Comparison of ENCODE assay signal across 2 cellular contexts in genomic region chr2:150491943-150492342, GRCh38.
TF ChIP-seq lines count a peak whose summit lies in the region.

No MANE protein-coding gene starts in this region.

TF ChIP-seq in liver, 16 proteins besides CTCF, POLR2A, EP300 and RAD21 (continued from another document):
- TF ChIP-seq HNF4G (IDR thresholded peaks at IDR 0.05): no peak
- peak; percentile 59 for TF ChIP-seq FOXA1 (IDR thresholded peaks at IDR 0.05)
- peak; percentile 14 to 38 for TF ChIP-seq HNF4A (conservative IDR thresholded peaks at IDR 0.05)
- peak; percentile 76 for TF ChIP-seq FOXA2 (IDR thresholded peaks at IDR 0.05)
- no peak for TF ChIP-seq EGR1 (IDR thresholded peaks at IDR 0.05; ENCODE audit: low read depth in 2 of 2)
- TF ChIP-seq, protein P1, sequence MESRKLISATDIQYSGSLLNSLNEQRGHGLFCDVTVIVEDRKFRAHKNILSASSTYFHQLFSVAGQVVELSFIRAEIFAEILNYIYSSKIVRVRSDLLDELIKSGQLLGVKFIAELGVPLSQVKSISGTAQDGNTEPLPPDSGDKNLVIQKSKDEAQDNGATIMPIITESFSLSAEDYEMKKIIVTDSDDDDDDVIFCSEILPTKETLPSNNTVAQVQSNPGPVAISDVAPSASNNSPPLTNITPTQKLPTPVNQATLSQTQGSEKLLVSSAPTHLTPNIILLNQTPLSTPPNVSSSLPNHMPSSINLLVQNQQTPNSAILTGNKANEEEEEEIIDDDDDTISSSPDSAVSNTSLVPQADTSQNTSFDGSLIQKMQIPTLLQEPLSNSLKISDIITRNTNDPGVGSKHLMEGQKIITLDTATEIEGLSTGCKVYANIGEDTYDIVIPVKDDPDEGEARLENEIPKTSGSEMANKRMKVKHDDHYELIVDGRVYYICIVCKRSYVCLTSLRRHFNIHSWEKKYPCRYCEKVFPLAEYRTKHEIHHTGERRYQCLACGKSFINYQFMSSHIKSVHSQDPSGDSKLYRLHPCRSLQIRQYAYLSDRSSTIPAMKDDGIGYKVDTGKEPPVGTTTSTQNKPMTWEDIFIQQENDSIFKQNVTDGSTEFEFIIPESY (IDR thresholded peaks at IDR 0.05): no peak
- TF ChIP-seq NR2F2 (IDR thresholded peaks at IDR 0.05): no peak
- peak; percentile 48 for TF ChIP-seq SP1 (IDR thresholded peaks at IDR 0.05)
- TF ChIP-seq, protein P2, sequence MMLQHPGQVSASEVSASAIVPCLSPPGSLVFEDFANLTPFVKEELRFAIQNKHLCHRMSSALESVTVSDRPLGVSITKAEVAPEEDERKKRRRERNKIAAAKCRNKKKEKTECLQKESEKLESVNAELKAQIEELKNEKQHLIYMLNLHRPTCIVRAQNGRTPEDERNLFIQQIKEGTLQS (IDR thresholded peaks at IDR 0.05): no peak
- no peak for TF ChIP-seq REST (IDR thresholded peaks at IDR 0.05)
- no peak for TF ChIP-seq TAF1 (conservative IDR thresholded peaks at IDR 0.05)
- no peak for TF ChIP-seq YY1 (IDR thresholded peaks at IDR 0.05)

TF ChIP-seq in HepG2, 621 proteins besides CTCF, POLR2A, EP300 and RAD21 (continued from another document):
- TF ChIP-seq, protein P3, sequence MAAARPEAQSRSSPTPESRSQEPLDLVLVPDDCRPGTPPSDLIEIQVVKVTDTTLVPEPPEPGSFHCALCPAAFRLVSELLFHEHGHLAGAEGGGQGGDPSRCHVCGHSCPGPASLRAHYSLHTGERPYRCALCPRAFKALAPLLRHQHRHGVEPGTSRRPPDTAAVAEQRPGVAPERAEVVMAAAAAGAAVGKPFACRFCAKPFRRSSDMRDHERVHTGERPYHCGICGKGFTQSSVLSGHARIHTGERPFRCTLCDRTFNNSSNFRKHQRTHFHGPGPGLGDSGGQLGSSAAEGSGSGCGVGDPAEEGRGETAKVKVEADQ (CRISPR knock-in tag; IDR thresholded peaks at IDR 0.05; ENCODE audit: borderline replicate concordance): no peak
- no peak for TF ChIP-seq KAT7 (CRISPR knock-in tag; IDR thresholded peaks at IDR 0.05; ENCODE audit: borderline replicate concordance)
TF ChIP-seq in HepG2: peak in this region for 0.
